In genomic region chr13:66214467-66214866, GRCh38 we compare ENCODE assay signal across 15 cellular contexts.
DNase-seq lines count a peak whose midpoint lies in the region; ATAC-seq lines count a peak whose summit lies in the region.
"Had no signal": no experiment of that assay in that cellular context is flagged by ENCODE, and none has a peak within 500 bp of the region (broad histone marks: within the 10 kb centered on the region; RNA-seq: fewer than 3 reads in every experiment).

No MANE protein-coding gene starts in this region.

- ATAC-seq in GM18517 (IDR thresholded peaks at IDR 0.05; ENCODE audit: unreplicated experiment) (peak; percentile 42), GM19452 (IDR thresholded peaks at IDR 0.05; ENCODE audit: unreplicated experiment) (peak; percentile 55), HG02642 (IDR thresholded peaks at IDR 0.05; ENCODE audit: poor library complexity, unreplicated experiment) (peak; percentile 38), HG03354 (IDR thresholded peaks at IDR 0.05; ENCODE audit: poor library complexity, severe bottlenecking, unreplicated experiment) (peak; percentile 52), HG02610 (IDR thresholded peaks at IDR 0.05; ENCODE audit: unreplicated experiment) (no peak)
- ATAC-seq: K562 had no signal

- DNase-seq in 8988T (no peak), AML-193 (lab: John Stamatoyannopoulos, UW) (no peak)
- DNase-seq: ACHN; C1 segment of cervical spinal cord; Calu3; CD4-positive, alpha-beta T cell; DMS 273 treated with DMSO at 0.1 percent for 48 hours; DMS79; Karpas-422 had no signal
